18 cellular contexts compared by ENCODE assay signal in the genomic region with DNA sequence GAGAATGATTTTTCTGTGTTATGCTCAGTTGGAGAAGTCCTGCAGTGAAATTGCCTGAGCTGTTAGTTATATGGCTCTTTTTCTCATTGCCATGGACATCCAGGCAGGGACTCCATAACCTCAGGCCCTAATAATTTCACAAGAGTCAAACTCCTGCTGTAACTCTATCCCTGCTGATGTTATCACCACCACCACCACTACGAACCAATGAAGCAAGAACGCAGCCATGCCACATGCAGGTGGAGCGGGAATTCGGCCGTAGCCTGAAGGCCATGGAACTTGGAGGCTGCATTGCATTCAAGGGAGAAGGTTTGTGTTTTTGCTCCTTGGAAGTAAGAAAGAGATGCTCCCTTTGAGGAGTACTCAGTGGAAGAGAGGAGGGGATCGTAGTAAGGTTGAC. TPM values are rescaled to one million over a fixed set of nuclear protein-coding genes. Genes with fewer than 3 reads are reported as not detected.
"Had no signal": no experiment of that assay in that cellular context is flagged by ENCODE, and none has a peak within 500 bp of the region (broad histone marks: within the 10 kb centered on the region; RNA-seq: fewer than 3 reads in every experiment).

No MANE protein-coding gene starts in this region.

- ATAC-seq: left lobe of liver; naive thymus-derived CD4-positive, alpha-beta T cell had no signal

- H3K79me2 ChIP-seq: hepatocyte had no signal

- H3K4me2 ChIP-seq: hepatocyte had no signal

- H3K27me3 ChIP-seq: sigmoid colon, upper lobe of left lung, uterus had no signal

- H2AFZ ChIP-seq: hepatocyte had no signal

- H3K9me3 ChIP-seq: sigmoid colon, upper lobe of left lung, uterus had no signal

- H3K27ac ChIP-seq: dorsolateral prefrontal cortex, hepatocyte, sigmoid colon, skin epidermis, upper lobe of left lung, uterus had no signal

- H3K4me3 ChIP-seq: dorsolateral prefrontal cortex, hepatocyte, sigmoid colon, skin epidermis, upper lobe of left lung, uterus had no signal

- DNase-seq: cortex of kidney; dorsolateral prefrontal cortex; effector CD8-positive, alpha-beta T cell; foreskin melanocyte; head of caudate nucleus; kidney glomerular epithelial cell; mammary epithelial cell; naive thymus-derived CD4-positive, alpha-beta T cell; nephron progenitor cell; posterior cingulate gyrus; sigmoid colon; stimulated activated naive CD4-positive, alpha-beta T cell treated with Interleukin-2 at 50 U/mL for 16 hours; upper lobe of left lung; uterus had no signal

- H3K36me3 ChIP-seq: sigmoid colon, upper lobe of left lung, uterus had no signal

- H3K4me1 ChIP-seq: sigmoid colon, upper lobe of left lung, uterus had no signal

RNA-seq across cellular contexts. Expression of a gene that starts 16.8 kb away (rescaled TPM):
- total RNA-seq: osteoblast had no signal
